In genomic region chr1:52359676-52360594, GRCh38 we compare ENCODE assay signal across 24 cellular contexts. TPM values are rescaled to one million over a fixed set of nuclear protein-coding genes. Genes with fewer than 3 reads are reported as not detected.
DNase-seq lines count a peak whose midpoint lies in the region; ATAC-seq, FAIRE-seq and TF ChIP-seq lines count a peak whose summit lies in the region.
"Had no signal": no experiment of that assay in that cellular context is flagged by ENCODE, and none has a peak within 500 bp of the region (broad histone marks: within the 10 kb centered on the region; RNA-seq: fewer than 3 reads in every experiment).

No MANE protein-coding gene starts in this region.

- no peaks in the 10 kb centered on the region for H3K9me3 Mint-ChIP-seq in stimulated activated effector memory CD8-positive, alpha-beta T cell treated with anti-CD3 and anti-CD28 coated beads, Interleukin-12 subunit alpha, Interleukin-12 subunit beta, amount 100 ng/mL, for 72 hours

- H3K4me3 ChIP-seq in HepG2 (replicated peaks in 1 of 3; ENCODE audit: insufficient read depth in 1 of 3, low read depth in 2 of 3, low read length in 3 of 3) = no peak overlapping the region
- H3K4me3 ChIP-seq in right lobe of liver = no peak overlapping the region
- H3K4me3 ChIP-seq: A549 had no signal

- POLR2A ChIA-PET in HepG2 (lab: Yijun Ruan, JAX) = no interaction called here

- peaks cover 18% of the 10 kb centered on the region for H3K36me3 Mint-ChIP-seq in T-helper 17 cell (ENCODE audit: low read depth)
- H3K36me3 Mint-ChIP-seq in stimulated activated effector memory CD8-positive, alpha-beta T cell treated with anti-CD3 and anti-CD28 coated beads, Interleukin-12 subunit alpha, Interleukin-12 subunit beta, amount 100 ng/mL, for 72 hours = peaks cover 94% of the 10 kb centered on the region

- TF ChIP-seq POLR2A in HepG2 (IDR thresholded peaks at IDR 0.05; ENCODE audit: insufficient read depth in 1 of 2, low read depth in 2 of 2, low read length in 2 of 2) (no peak), right lobe of liver (IDR thresholded peaks at IDR 0.05) (no peak)

- H3K27ac Mint-ChIP-seq in T-helper 17 cell = peak overlapping the region; percentile 61
- H3K27ac Mint-ChIP-seq in stimulated activated effector memory CD8-positive, alpha-beta T cell treated with anti-CD3 and anti-CD28 coated beads, Interleukin-12 subunit alpha, Interleukin-12 subunit beta, amount 100 ng/mL, for 72 hours = peak overlapping the region; percentile 70

- no peak for TF ChIP-seq RAD21 in HepG2 (CRISPR knock-in tag; IDR thresholded peaks at IDR 0.05)

- ATAC-seq in HepG2 = no peak
- ATAC-seq in right lobe of liver = no peak
- ATAC-seq in T-helper 17 cell = no peak
- no peak for ATAC-seq in stimulated activated effector memory CD8-positive, alpha-beta T cell treated with anti-CD3 and anti-CD28 coated beads, Interleukin-12 subunit alpha, Interleukin-12 subunit beta, amount 100 ng/mL, for 72 hours
- no peak for ATAC-seq in GM18867 (IDR thresholded peaks at IDR 0.05; ENCODE audit: unreplicated experiment)
- no peak for ATAC-seq in HG02840 (IDR thresholded peaks at IDR 0.05; ENCODE audit: low FRiP score, unreplicated experiment)
- ATAC-seq: Right ventricle myocardium inferior had no signal

- H3K4me1 Mint-ChIP-seq in T-helper 17 cell = peaks cover 9% of the 10 kb centered on the region
- peaks cover 33% of the 10 kb centered on the region for H3K4me1 Mint-ChIP-seq in stimulated activated effector memory CD8-positive, alpha-beta T cell treated with anti-CD3 and anti-CD28 coated beads, Interleukin-12 subunit alpha, Interleukin-12 subunit beta, amount 100 ng/mL, for 72 hours

- no peak for FAIRE-seq in HepG2 (lab: Jason Lieb, UNC)
- FAIRE-seq: A549, GM12891, RCC 7860 had no signal

- WGBS in HepG2 (ENCODE audit: low lambda C conversion rate) = 97% methylated on average over 21 of the region's 24 CpGs
- 88% methylated on average over 5 of the region's 24 CpGs for WGBS in right lobe of liver (ENCODE audit: insufficient coverage, low coverage, low lambda C conversion rate, missing lambda C conversion rate)

- CTCF ChIA-PET in HepG2 (lab: Yijun Ruan, JAX; ENCODE audit: low intra/inter-chr PET ratio, low total read pairs) = no interaction called here

- H3K36me3 ChIP-seq in HepG2 (replicated peaks in 1 of 2; ENCODE audit: control insufficient read depth in 1 of 2, insufficient read depth in 2 of 2, low read length in 2 of 2) (peaks cover 50 to 81% of the 10 kb centered on the region in 2 experiments), right lobe of liver (peaks cover 0 to 78% (median 52%) of the 10 kb centered on the region in 4 donors)

- intact Hi-C loops in HepG2 (cut with micrococcal nuclease; ENCODE audit: unreplicated experiment) = no loop called here
- intact Hi-C loops in right lobe of liver (cut with DNase I) = no loop called here

- in situ Hi-C loops in HepG2 (cut with HindIII; ENCODE audit: extremely low pct_ligation_motif_present, low pct_unique_long_range_greater_than_20kb) = no loop called here

- H3K9ac ChIP-seq in HepG2 (ENCODE audit: insufficient read depth, low read depth, low read length) = no peak overlapping the region

- H3K9me3 ChIP-seq in HepG2 (ENCODE audit: low read length) = no peaks in the 10 kb centered on the region
- no peaks in the 10 kb centered on the region for H3K9me3 ChIP-seq in right lobe of liver
- no peaks in the 10 kb centered on the region for H3K9me3 ChIP-seq in T-helper 17 cell (ENCODE audit: control insufficient read depth, low read length, poor library complexity, severe bottlenecking)
- H3K9me3 ChIP-seq: A549, BE2C had no signal

- no peak overlapping the region for H2AFZ ChIP-seq in HepG2 (ENCODE audit: low read length)

- no peak overlapping the region for H3K4me3 Mint-ChIP-seq in T-helper 17 cell
- H3K4me3 Mint-ChIP-seq in stimulated activated effector memory CD8-positive, alpha-beta T cell treated with anti-CD3 and anti-CD28 coated beads, Interleukin-12 subunit alpha, Interleukin-12 subunit beta, amount 100 ng/mL, for 72 hours = no peak overlapping the region

- H3K27ac ChIP-seq in HepG2 (ENCODE audit: extremely low read length, insufficient read depth, low read length) (no peak overlapping the region), right lobe of liver (no peak overlapping the region)
- H3K27ac ChIP-seq: A549 had no signal

- no peak for TF ChIP-seq EP300 in HepG2 (IDR thresholded peaks at IDR 0.05; ENCODE audit: low read depth in 2 of 2, low read length in 2 of 2)
- no peak for TF ChIP-seq EP300 in HepG2 (CRISPR knock-in tag; IDR thresholded peaks at IDR 0.05; ENCODE audit: borderline replicate concordance)

- DNase-seq in HepG2 (ENCODE audit: low spot score) = no peak
- no peak for DNase-seq in right lobe of liver
- no peak for DNase-seq in T-helper 17 cell
- DNase-seq in iPS-NIHi11 (ENCODE audit: low spot score) = peak; percentile 36
- no peak for DNase-seq in stimulated activated effector memory CD8-positive, alpha-beta T cell treated with anti-CD3 and anti-CD28 coated beads, Interleukin-12 subunit alpha, Interleukin-12 subunit beta, amount 100 ng/mL, for 72 hours (ENCODE audit: low spot score in 2 of 2)
- DNase-seq in T-helper 1 cell = no peak
- DNase-seq: BE2C, COR-L47, DND-41, GOT3, KBM-7, NCI-H1105, NCI-H146, NCI-H2029, NCI-H524 treated with DMSO at 0.1 percent for 48 hours, NCI-H82, OCI-M1, SW 1271 had no signal

- no peaks in the 10 kb centered on the region for H4K20me1 ChIP-seq in HepG2 (ENCODE audit: insufficient read depth, low read length)

- TF ChIP-seq CTCF in HepG2 (CRISPR knock-in tag; IDR thresholded peaks at IDR 0.05) (no peak), right lobe of liver (IDR thresholded peaks at IDR 0.05) (no peak)

- no peaks in the 10 kb centered on the region for H3K27me3 Mint-ChIP-seq in T-helper 17 cell

- H3K4me1 ChIP-seq in HepG2 (ENCODE audit: insufficient read depth, low read length) = peaks cover 17% of the 10 kb centered on the region
- peaks cover 0 to 3% (median 1%) of the 10 kb centered on the region in 4 donors for H3K4me1 ChIP-seq in right lobe of liver
- H3K4me1 ChIP-seq: BE2C had no signal

- BruUV-seq in HepG2 (replicated peaks; lab: Mats Ljungman, UMichigan) = no TSS peak

- H3K4me2 ChIP-seq in HepG2 (ENCODE audit: low read depth, low read length) = no peak overlapping the region
- H3K4me2 ChIP-seq: A549 had no signal

- H3K27me3 ChIP-seq in HepG2 (ENCODE audit: control insufficient read depth in 1 of 2, insufficient read depth in 2 of 2, low read length in 2 of 2) (no peaks in the 10 kb centered on the region), right lobe of liver (no peaks in the 10 kb centered on the region)
- H3K27me3 ChIP-seq: BE2C had no signal

- H3K79me2 ChIP-seq in HepG2 (ENCODE audit: insufficient read depth, low read length) = peaks cover 7% of the 10 kb centered on the region

RNA-seq across cellular contexts. Expression of gene CC2D1B, which starts 6.1 kb away (rescaled TPM):
- total RNA-seq in HepG2 (2016; rRNA removed; fragmentation: Illumina TruSeq; extraction: Trizol) (11.5 and 19.2 TPM in 2 replicates), right lobe of liver (10 to 100 TPM; 11.8 to 18.0 (median 15.1) TPM), T-helper 17 cell (10 to 100 TPM; 41.8 to 62.6 TPM)
- total RNA-seq in HepG2 (2016; cell fraction: cytosol; rRNA removed; fragmentation: Illumina TruSeq; extraction: Trizol; ENCODE audit: low read depth) = 3.3 and 5.5 TPM in 2 replicates
- total RNA-seq in HepG2 (2016; cell fraction: insoluble cytoplasmic fraction; rRNA removed; fragmentation: Illumina TruSeq; extraction: Trizol) = 11.9 and 18.4 TPM in 2 replicates
- total RNA-seq in HepG2 (2016; cell fraction: membrane; rRNA removed; fragmentation: Illumina TruSeq; extraction: Trizol) = 5.4 and 7.6 TPM in 2 replicates
- total RNA-seq in HepG2 (2016; cell fraction: nucleus; rRNA removed; fragmentation: Illumina TruSeq; extraction: Trizol) = 22.1 and 25.1 TPM in 2 replicates
- 7.2 and 11.7 TPM in 2 replicates for polyA plus RNA-seq in HepG2 (2011; rRNA removed)
- polyA plus RNA-seq in HepG2 (2011; cell fraction: cytosol; rRNA removed) = 3.5 and 4.3 TPM in 2 replicates
- 30.6 and 35.5 TPM in 2 replicates for polyA plus RNA-seq in HepG2 (2011; cell fraction: nucleus; rRNA removed)
- 6.5 and 7.1 TPM in 2 replicates for polyA plus RNA-seq in HepG2 (2012)
- polyA plus RNA-seq in HepG2 (2016; cell fraction: cytosol; fragmentation: Illumina TruSeq; extraction: Trizol; ENCODE audit: low read depth) = 1.2 and 1.7 TPM in 2 replicates
- 10.2 and 12.7 TPM in 2 replicates for polyA plus RNA-seq in HepG2 (2016; cell fraction: insoluble cytoplasmic fraction; fragmentation: Illumina TruSeq; extraction: Trizol; ENCODE audit: low read depth)
- 3.4 and 4.2 TPM in 2 replicates for polyA plus RNA-seq in HepG2 (2016; cell fraction: membrane; fragmentation: Illumina TruSeq; extraction: Trizol; ENCODE audit: low read depth)
- polyA plus RNA-seq in HepG2 (2016; cell fraction: nucleus; fragmentation: Illumina TruSeq; extraction: Trizol; ENCODE audit: insufficient read depth, low read depth) = 34.4 and 38.3 TPM in 2 replicates
- 12.4 and 24.4 TPM in 2 replicates for polyA minus RNA-seq in HepG2 (2011; rRNA and poly(A)+ RNA removed; ENCODE audit: low replicate concordance)
- 11.1 and 13.8 TPM in 2 replicates for polyA minus RNA-seq in HepG2 (2011; cell fraction: cytosol; rRNA and poly(A)+ RNA removed)
- 23.9 and 32.8 TPM in 2 replicates for polyA minus RNA-seq in HepG2 (2011; cell fraction: nucleus; rRNA and poly(A)+ RNA removed)

RNA-seq across cellular contexts. Expression of gene ORC1, which starts 44.3 kb away (rescaled TPM):
- total RNA-seq in HepG2 (2016; rRNA removed; fragmentation: Illumina TruSeq; extraction: Trizol) = 23.5 and 32.5 TPM in 2 replicates
- 3.9 and 5.6 TPM in 2 replicates for total RNA-seq in HepG2 (2016; cell fraction: cytosol; rRNA removed; fragmentation: Illumina TruSeq; extraction: Trizol; ENCODE audit: low read depth)
- 23.9 and 30.9 TPM in 2 replicates for total RNA-seq in HepG2 (2016; cell fraction: insoluble cytoplasmic fraction; rRNA removed; fragmentation: Illumina TruSeq; extraction: Trizol)
- 11.2 and 12.3 TPM in 2 replicates for total RNA-seq in HepG2 (2016; cell fraction: membrane; rRNA removed; fragmentation: Illumina TruSeq; extraction: Trizol)
- total RNA-seq in HepG2 (2016; cell fraction: nucleus; rRNA removed; fragmentation: Illumina TruSeq; extraction: Trizol) = 15.4 and 16.0 TPM in 2 replicates
- polyA plus RNA-seq in HepG2 (2011; rRNA removed) = 4.6 and 7.0 TPM in 2 replicates
- polyA plus RNA-seq in HepG2 (2011; cell fraction: cytosol; rRNA removed) = 4.3 and 7.5 TPM in 2 replicates
- 3.6 and 4.3 TPM in 2 replicates for polyA plus RNA-seq in HepG2 (2011; cell fraction: nucleus; rRNA removed)
- 2.5 and 5.7 TPM in 2 replicates for polyA plus RNA-seq in HepG2 (2012)
- polyA plus RNA-seq in HepG2 (2016; cell fraction: cytosol; fragmentation: Illumina TruSeq; extraction: Trizol; ENCODE audit: low read depth) = 1.8 and 2.2 TPM in 2 replicates
- 21.0 and 21.7 TPM in 2 replicates for polyA plus RNA-seq in HepG2 (2016; cell fraction: insoluble cytoplasmic fraction; fragmentation: Illumina TruSeq; extraction: Trizol; ENCODE audit: low read depth)
- 4.3 and 5.4 TPM in 2 replicates for polyA plus RNA-seq in HepG2 (2016; cell fraction: membrane; fragmentation: Illumina TruSeq; extraction: Trizol; ENCODE audit: low read depth)
- polyA plus RNA-seq in HepG2 (2016; cell fraction: nucleus; fragmentation: Illumina TruSeq; extraction: Trizol; ENCODE audit: insufficient read depth, low read depth) = 13.3 and 13.8 TPM in 2 replicates
- 10.5 and 58.7 TPM in 2 replicates for polyA minus RNA-seq in HepG2 (2011; rRNA and poly(A)+ RNA removed; ENCODE audit: low replicate concordance)
- polyA minus RNA-seq in HepG2 (2011; cell fraction: cytosol; rRNA and poly(A)+ RNA removed) = 3.5 and 5.4 TPM in 2 replicates
- polyA minus RNA-seq in HepG2 (2011; cell fraction: nucleus; rRNA and poly(A)+ RNA removed) = 5.2 and 6.1 TPM in 2 replicates
- total RNA-seq in right lobe of liver = 1 to 10 TPM in 2 of 6 experiments, under 1 TPM in 4; 0.11 to 4.0 (median 0.45) TPM
- 1 to 10 TPM; 1.2 to 2.0 TPM for total RNA-seq in T-helper 17 cell

RNA-seq across cellular contexts. Expression of gene PRPF38A, which starts 44.5 kb away (rescaled TPM):
- total RNA-seq in HepG2 (2016; rRNA removed; fragmentation: Illumina TruSeq; extraction: Trizol) (45.5 and 60.0 TPM in 2 replicates), right lobe of liver (10 to 100 TPM in 4 of 6 experiments, 1 to 10 TPM in 2; 4.5 to 14.4 (median 11.4) TPM), T-helper 17 cell (10 to 100 TPM; 62.1 to 64.6 TPM)
- total RNA-seq in HepG2 (2016; cell fraction: cytosol; rRNA removed; fragmentation: Illumina TruSeq; extraction: Trizol; ENCODE audit: low read depth) = 24.0 and 30.6 TPM in 2 replicates
- 47.2 and 58.7 TPM in 2 replicates for total RNA-seq in HepG2 (2016; cell fraction: insoluble cytoplasmic fraction; rRNA removed; fragmentation: Illumina TruSeq; extraction: Trizol)
- total RNA-seq in HepG2 (2016; cell fraction: membrane; rRNA removed; fragmentation: Illumina TruSeq; extraction: Trizol) = 38.0 and 40.1 TPM in 2 replicates
- total RNA-seq in HepG2 (2016; cell fraction: nucleus; rRNA removed; fragmentation: Illumina TruSeq; extraction: Trizol) = 30.0 and 32.4 TPM in 2 replicates
- 18.3 and 19.5 TPM in 2 replicates for polyA plus RNA-seq in HepG2 (2011; rRNA removed)
- 11.5 and 12.6 TPM in 2 replicates for polyA plus RNA-seq in HepG2 (2011; cell fraction: cytosol; rRNA removed)
- 28.2 and 31.9 TPM in 2 replicates for polyA plus RNA-seq in HepG2 (2011; cell fraction: nucleus; rRNA removed)
- polyA plus RNA-seq in HepG2 (2012) = 20.5 and 34.5 TPM in 2 replicates
- polyA plus RNA-seq in HepG2 (2016; cell fraction: cytosol; fragmentation: Illumina TruSeq; extraction: Trizol; ENCODE audit: low read depth) = 46.0 and 48.7 TPM in 2 replicates
- 73.6 and 78.2 TPM in 2 replicates for polyA plus RNA-seq in HepG2 (2016; cell fraction: insoluble cytoplasmic fraction; fragmentation: Illumina TruSeq; extraction: Trizol; ENCODE audit: low read depth)
- polyA plus RNA-seq in HepG2 (2016; cell fraction: membrane; fragmentation: Illumina TruSeq; extraction: Trizol; ENCODE audit: low read depth) = 51.2 and 53.5 TPM in 2 replicates
- polyA plus RNA-seq in HepG2 (2016; cell fraction: nucleus; fragmentation: Illumina TruSeq; extraction: Trizol; ENCODE audit: insufficient read depth, low read depth) = 53.4 and 55.7 TPM in 2 replicates
- polyA minus RNA-seq in HepG2 (2011; rRNA and poly(A)+ RNA removed; ENCODE audit: low replicate concordance) = 20.8 and 52.1 TPM in 2 replicates
- 8.8 and 10.9 TPM in 2 replicates for polyA minus RNA-seq in HepG2 (2011; cell fraction: cytosol; rRNA and poly(A)+ RNA removed)
- polyA minus RNA-seq in HepG2 (2011; cell fraction: nucleus; rRNA and poly(A)+ RNA removed) = 51.6 and 60.4 TPM in 2 replicates
